Comparison of ENCODE assay signal across 1 cellular context in genomic region chr9:109117856-109118801, GRCh38.
TF ChIP-seq lines count a peak whose summit lies in the region.

No MANE protein-coding gene starts in this region.

TF ChIP-seq in K562, 482 proteins besides CTCF, POLR2A, EP300 and RAD21 (continued from another document and continues in another):
- peak; percentile 96 for TF ChIP-seq ATF3 (IDR thresholded peaks at IDR 0.05)
- TF ChIP-seq ATF3 (CRISPR knock-in tag; conservative IDR thresholded peaks at IDR 0.05), result peak; percentile 70; the same call in 1 of the 2 replicates
- TF ChIP-seq JUN (IDR thresholded peaks at IDR 0.05; ENCODE audit: borderline replicate concordance, low read depth, low read length), result peak; percentile 87
- TF ChIP-seq JUN (CRISPR knock-in tag; IDR thresholded peaks at IDR 0.05; ENCODE audit: borderline replicate concordance), result 0 out of 2 replicates have a peak, but pooled peaks have one; percentile 74
- TF ChIP-seq NCOR1 (IDR thresholded peaks at IDR 0.05), result peak; percentile 36; the same call in 1 of the 2 replicates
- no peak for TF ChIP-seq DNMT1 (IDR thresholded peaks at IDR 0.05)
- TF ChIP-seq ZNF707 (CRISPR knock-in tag; conservative IDR thresholded peaks at IDR 0.05), result no peak
- peak; percentile 67 for TF ChIP-seq NFE2 (IDR thresholded peaks at IDR 0.05; ENCODE audit: low read depth)
- no peak for TF ChIP-seq NFRKB (IDR thresholded peaks at IDR 0.05; ENCODE audit: low read depth)
- TF ChIP-seq C11orf30 (IDR thresholded peaks at IDR 0.05; ENCODE audit: low read depth), result peak; percentile 74
- TF ChIP-seq ZNF165 (CRISPR knock-in tag; IDR thresholded peaks at IDR 0.05; ENCODE audit: borderline replicate concordance), result no peak
- TF ChIP-seq MITF (IDR thresholded peaks at IDR 0.05), result no peak
- TF ChIP-seq KAT2B (IDR thresholded peaks at IDR 0.05; ENCODE audit: low read depth, low read length), result no peak
- no peak for TF ChIP-seq FOXK2 (conservative IDR thresholded peaks at IDR 0.05 in 1 of 2, IDR thresholded peaks at IDR 0.05 in 1 of 2; ENCODE audit: low read depth in 2 of 2)
- no peak for TF ChIP-seq CBX1 (IDR thresholded peaks at IDR 0.05; ENCODE audit: low read depth)
- TF ChIP-seq ARID4B (CRISPR knock-in tag; IDR thresholded peaks at IDR 0.05), result 0 out of 2 replicates have a peak, but pooled peaks have one; percentile 13
- TF ChIP-seq ZNF592 (IDR thresholded peaks at IDR 0.05), result peak; percentile 46; the same call in 1 of the 2 replicates
- TF ChIP-seq ZBTB11 (CRISPR knock-in tag; IDR thresholded peaks at IDR 0.05), result peak in 2 of 3 experiments; percentile 27 to 64; a peak in 1 of 6 replicates
- no peak for TF ChIP-seq HES1 (IDR thresholded peaks at IDR 0.05; ENCODE audit: low read depth)
- peak; percentile 64; the same call in 1 of the 2 replicates for TF ChIP-seq TEAD4 (IDR thresholded peaks at IDR 0.05; ENCODE audit: low read length)
- no peak for TF ChIP-seq TEAD4 (CRISPR knock-in tag; IDR thresholded peaks at IDR 0.05; ENCODE audit: borderline replicate concordance)
- no peak for TF ChIP-seq CBFA2T2 (conservative IDR thresholded peaks at IDR 0.05)
- peak in 1 of 3 experiments; percentile 12 for TF ChIP-seq YY1 (IDR thresholded peaks at IDR 0.05; ENCODE audit: borderline replicate concordance in 1 of 3, control insufficient read depth in 1 of 3, extremely low read depth in 1 of 3, insufficient read depth in 3 of 3, insufficient read length in 1 of 3, insufficient replicate concordance in 2 of 3, low read depth in 1 of 3, low read length in 2 of 3)
- no peak for TF ChIP-seq RFX7 (CRISPR knock-in tag; IDR thresholded peaks at IDR 0.05)
- TF ChIP-seq MTA2 (IDR thresholded peaks at IDR 0.05; ENCODE audit: low read depth), result no peak
- TF ChIP-seq RFX1 (IDR thresholded peaks at IDR 0.05), result no peak
- TF ChIP-seq DACH1 (IDR thresholded peaks at IDR 0.05; ENCODE audit: partially characterized antibody), result no peak
- no peak for TF ChIP-seq ZNF655 (CRISPR knock-in tag; IDR thresholded peaks at IDR 0.05)
- TF ChIP-seq ZBTB2 (IDR thresholded peaks at IDR 0.05), result 0 out of 2 replicates have a peak, but pooled peaks have one; percentile 20
- no peak for TF ChIP-seq CREB5 (CRISPR knock-in tag; IDR thresholded peaks at IDR 0.05)
- no peak for TF ChIP-seq THRB (CRISPR knock-in tag; conservative IDR thresholded peaks at IDR 0.05)
- TF ChIP-seq KAT7 (CRISPR knock-in tag; IDR thresholded peaks at IDR 0.05; ENCODE audit: borderline replicate concordance), result 0 out of 2 replicates have a peak, but pooled peaks have one; percentile 59
